Comparison of ENCODE assay signal across 8 cellular contexts in genomic region chr1:44029260-44029910, GRCh38. TPM values are rescaled to one million over a fixed set of nuclear protein-coding genes. Genes with fewer than 3 reads are reported as not detected.
DNase-seq lines count a peak whose midpoint lies in the region; ATAC-seq, FAIRE-seq and TF ChIP-seq lines count a peak whose summit lies in the region.

No MANE protein-coding gene starts in this region.

- H3K27ac ChIP-seq in astrocyte (ENCODE audit: low read depth, low read length) = no peak overlapping the region
- peak overlapping the region; percentile 87 for H3K27ac ChIP-seq in keratinocyte (ENCODE audit: control insufficient read depth, insufficient read depth, low read length)
- H3K27ac ChIP-seq in substantia nigra (ENCODE audit: low read depth, low read length, poor library complexity, severe bottlenecking) = peak overlapping the region; percentile 100

- ATAC-seq in GM21390 (IDR thresholded peaks at IDR 0.05; ENCODE audit: unreplicated experiment) = peak; percentile 25

- H3K27me3 Mint-ChIP-seq in astrocyte (ENCODE audit: low read depth, unreplicated experiment) = peaks cover 5% of the 10 kb centered on the region

- peak overlapping the region; percentile 96 for H3K27ac Mint-ChIP-seq in astrocyte (ENCODE audit: unreplicated experiment)

- H3K4me3 ChIP-seq in astrocyte (ENCODE audit: insufficient read depth, low read depth, low read length) (peak overlapping the region; percentile 77), keratinocyte (ENCODE audit: control insufficient read depth in 2 of 3, extremely low read depth in 1 of 3, insufficient read depth in 2 of 3, low read depth in 1 of 3, low read length in 3 of 3) (peak overlapping the region; percentile 64 to 81 (median 78))

- peak overlapping the region; percentile 82 for H2AFZ ChIP-seq in astrocyte (ENCODE audit: low read depth, low read length)
- peak overlapping the region; percentile 89 for H2AFZ ChIP-seq in keratinocyte (ENCODE audit: control insufficient read depth, low read length)

- peaks cover 2% of the 10 kb centered on the region for H3K9me1 ChIP-seq in keratinocyte (ENCODE audit: control insufficient read depth, extremely low read depth, insufficient read depth, low read length)

- H3K9me3 Mint-ChIP-seq in astrocyte (ENCODE audit: unreplicated experiment) = no peaks in the 10 kb centered on the region

- H3K27me3 ChIP-seq in astrocyte (ENCODE audit: insufficient read depth, low read length) (no peaks in the 10 kb centered on the region), keratinocyte (ENCODE audit: control insufficient read depth, extremely low read depth, insufficient read depth, low read length) (no peaks in the 10 kb centered on the region)

- no peaks in the 10 kb centered on the region for H4K20me1 ChIP-seq in astrocyte (ENCODE audit: insufficient read depth, low read length)
- H4K20me1 ChIP-seq in keratinocyte (ENCODE audit: control insufficient read depth, extremely low read depth, insufficient read depth, low read length) = no peaks in the 10 kb centered on the region

- H3K4me1 ChIP-seq in astrocyte (ENCODE audit: insufficient read depth, low read length) (peaks cover 15% of the 10 kb centered on the region), keratinocyte (ENCODE audit: control insufficient read depth, extremely low read depth, insufficient read depth, low read length) (peaks cover 36% of the 10 kb centered on the region)

- H3K9ac ChIP-seq in astrocyte (ENCODE audit: low read length) (peak overlapping the region; percentile 73), keratinocyte (ENCODE audit: control insufficient read depth, extremely low read depth, insufficient read depth, low read length) (peak overlapping the region; percentile 86)

- H3K9me3 ChIP-seq in astrocyte (ENCODE audit: insufficient read depth, low read depth, low read length) = no peaks in the 10 kb centered on the region
- no peaks in the 10 kb centered on the region for H3K9me3 ChIP-seq in keratinocyte (ENCODE audit: control insufficient read depth, low read depth, low read length)

- TF ChIP-seq CTCF in astrocyte (IDR thresholded peaks at IDR 0.05; ENCODE audit: insufficient read depth, low read depth, low read length) = no peak
- TF ChIP-seq CTCF in keratinocyte (optimal IDR thresholded peaks at IDR 0.05 in 1 of 3, IDR thresholded peaks at IDR 0.05 in 1 of 3, conservative IDR thresholded peaks at IDR 0.05 in 1 of 3; ENCODE audit: extremely low read depth in 1 of 3, insufficient read depth in 2 of 3, low read length in 3 of 3) = no peak

- no peak for FAIRE-seq in astrocyte (lab: Jason Lieb, UNC)
- FAIRE-seq in keratinocyte (lab: Jason Lieb, UNC) = peak; percentile 49

- H3K79me2 ChIP-seq in astrocyte (ENCODE audit: insufficient read depth, low read length) (no peaks in the 10 kb centered on the region), keratinocyte (ENCODE audit: control insufficient read depth, insufficient read depth, low read length) (no peaks in the 10 kb centered on the region)

- H3K36me3 Mint-ChIP-seq in astrocyte (ENCODE audit: low read depth, unreplicated experiment) = peaks cover 12% of the 10 kb centered on the region

- peaks cover 16% of the 10 kb centered on the region for H3K4me1 Mint-ChIP-seq in astrocyte (ENCODE audit: low read depth, unreplicated experiment)

- H3K36me3 ChIP-seq in astrocyte (ENCODE audit: insufficient read depth, low read length) = no peaks in the 10 kb centered on the region
- peaks cover 0 to 7% of the 10 kb centered on the region in 2 experiments for H3K36me3 ChIP-seq in keratinocyte (ENCODE audit: control insufficient read depth in 2 of 2, extremely low read depth in 1 of 2, insufficient read depth in 2 of 2, low read length in 2 of 2)

- H3K4me2 ChIP-seq in astrocyte (ENCODE audit: low read length) (peak overlapping the region; percentile 95), keratinocyte (ENCODE audit: control insufficient read depth, extremely low read depth, insufficient read depth, low read depth, low read length) (peak overlapping the region; percentile 80)

- DNase-seq in DMS79 (lab: John Stamatoyannopoulos, UW) = peak; percentile 49
- peak; percentile 72 for DNase-seq in HuH-7.5 (ENCODE audit: low spot score)
- no peak for DNase-seq in astrocyte (ENCODE audit: low read depth)
- no peak for DNase-seq in keratinocyte (ENCODE audit: low read depth, low spot score)
- peak in 8 of 49 donors; percentile 46 to 70 (median 61) for DNase-seq in substantia nigra (lab: John Stamatoyannopoulos, UW)
- DNase-seq in stimulated activated CD4-positive, alpha-beta T cell treated with anti-CD3 and anti-CD28 coated beads, Interleukin-4, amount 100 ng/mL, for 1 hour = no peak
- no peak for DNase-seq in SKM-1 treated with dmso at 0.1 percent for 144 hours (lab: John Stamatoyannopoulos, UW; ENCODE audit: unreplicated experiment)

- dilution Hi-C loops in keratinocyte (cut with MboI; ENCODE audit: extremely low pct_ligation_motif_present, low sequenced_read_pairs) = no loop called here

- peak overlapping the region; percentile 96 for H3K4me3 Mint-ChIP-seq in astrocyte (ENCODE audit: unreplicated experiment)

RNA-seq across cellular contexts. Expression of gene SLC6A9, which starts 1.9 kb away (rescaled TPM):
- total RNA-seq in astrocyte = 45.2 and 51.4 TPM in 2 replicates
- 4.3 to 7.5 TPM (median 5.3 TPM) in 3 replicates for polyA plus RNA-seq in keratinocyte
- 5.0 TPM for polyA plus RNA-seq in keratinocyte (2011; ENCODE audit: low read depth)
- 3.5 and 4.5 TPM in 2 replicates for polyA plus RNA-seq in keratinocyte (2011; cell fraction: cytosol; rRNA removed)
- polyA plus RNA-seq in keratinocyte (2011; cell fraction: nucleus; rRNA removed) = 12.6 and 13.2 TPM in 2 replicates
- 10.8 and 23.3 TPM in 2 replicates for polyA plus RNA-seq in keratinocyte (2012; ENCODE audit: low replicate concordance)
- polyA minus RNA-seq in keratinocyte = 9.1 to 24.4 TPM (median 10.9 TPM) in 3 replicates
- polyA minus RNA-seq in keratinocyte (2011; cell fraction: cytosol; rRNA and poly(A)+ RNA removed) = 12.3 TPM
- 11.6 TPM in 2 replicates for polyA minus RNA-seq in keratinocyte (2011; cell fraction: nucleus; rRNA and poly(A)+ RNA removed)

RNA-seq across cellular contexts. Expression of gene CCDC24, which starts 38.0 kb away (rescaled TPM):
- total RNA-seq in astrocyte = 4.2 and 4.3 TPM in 2 replicates
- polyA plus RNA-seq in keratinocyte = 5.2 to 6.2 TPM (median 5.2 TPM) in 3 replicates
- 2.0 TPM for polyA plus RNA-seq in keratinocyte (2011; ENCODE audit: low read depth)
- 3.0 and 7.9 TPM in 2 replicates for polyA plus RNA-seq in keratinocyte (2011; cell fraction: cytosol; rRNA removed)
- 13.4 and 19.2 TPM in 2 replicates for polyA plus RNA-seq in keratinocyte (2011; cell fraction: nucleus; rRNA removed)
- 2.3 and 9.6 TPM in 2 replicates for polyA plus RNA-seq in keratinocyte (2012; ENCODE audit: low replicate concordance)
- 1.4 to 3.9 TPM (median 2.9 TPM) in 3 replicates for polyA minus RNA-seq in keratinocyte
- polyA minus RNA-seq in keratinocyte (2011; cell fraction: cytosol; rRNA and poly(A)+ RNA removed) = 7.5 TPM
- polyA minus RNA-seq in keratinocyte (2011; cell fraction: nucleus; rRNA and poly(A)+ RNA removed) = 4.0 and 4.2 TPM in 2 replicates

RNA-seq across cellular contexts. Expression of gene B4GALT2, which starts 50.4 kb away (rescaled TPM):
- total RNA-seq in astrocyte = 56.6 and 56.9 TPM in 2 replicates
- polyA plus RNA-seq in keratinocyte = 39.6 to 60.7 TPM (median 50.4 TPM) in 3 replicates
- 10.2 TPM for polyA plus RNA-seq in keratinocyte (2011; ENCODE audit: low read depth)
- 28.8 and 65.0 TPM in 2 replicates for polyA plus RNA-seq in keratinocyte (2011; cell fraction: cytosol; rRNA removed)
- 25.2 and 34.4 TPM in 2 replicates for polyA plus RNA-seq in keratinocyte (2011; cell fraction: nucleus; rRNA removed)
- polyA plus RNA-seq in keratinocyte (2012; ENCODE audit: low replicate concordance) = 39.3 and 79.8 TPM in 2 replicates
- polyA minus RNA-seq in keratinocyte = 43.2 to 116 TPM (median 55.0 TPM) in 3 replicates
- 108 TPM for polyA minus RNA-seq in keratinocyte (2011; cell fraction: cytosol; rRNA and poly(A)+ RNA removed)
- 21.2 and 21.3 TPM in 2 replicates for polyA minus RNA-seq in keratinocyte (2011; cell fraction: nucleus; rRNA and poly(A)+ RNA removed)

RNA-seq across cellular contexts. Expression of gene ATP6V0B, which starts 54.6 kb away (rescaled TPM):
- 175 and 202 TPM in 2 replicates for total RNA-seq in astrocyte
- 195 to 325 TPM (median 233 TPM) in 3 replicates for polyA plus RNA-seq in keratinocyte
- polyA plus RNA-seq in keratinocyte (2011; ENCODE audit: low read depth) = 37.8 TPM
- 213 and 278 TPM in 2 replicates for polyA plus RNA-seq in keratinocyte (2011; cell fraction: cytosol; rRNA removed)
- 257 and 265 TPM in 2 replicates for polyA plus RNA-seq in keratinocyte (2011; cell fraction: nucleus; rRNA removed)
- 176 and 266 TPM in 2 replicates for polyA plus RNA-seq in keratinocyte (2012; ENCODE audit: low replicate concordance)
- polyA minus RNA-seq in keratinocyte = 176 to 259 TPM (median 180 TPM) in 3 replicates
- 211 TPM for polyA minus RNA-seq in keratinocyte (2011; cell fraction: cytosol; rRNA and poly(A)+ RNA removed)
- polyA minus RNA-seq in keratinocyte (2011; cell fraction: nucleus; rRNA and poly(A)+ RNA removed) = 69.2 and 72.5 TPM in 2 replicates

RNA-seq across cellular contexts. Expression of gene DPH2, which starts 59.6 kb away (rescaled TPM):
- total RNA-seq in astrocyte = 26.9 and 31.6 TPM in 2 replicates
- polyA plus RNA-seq in keratinocyte = 30.3 to 35.1 TPM (median 33.5 TPM) in 3 replicates
- 20.3 TPM for polyA plus RNA-seq in keratinocyte (2011; ENCODE audit: low read depth)
- 20.0 and 29.5 TPM in 2 replicates for polyA plus RNA-seq in keratinocyte (2011; cell fraction: cytosol; rRNA removed)
- polyA plus RNA-seq in keratinocyte (2011; cell fraction: nucleus; rRNA removed) = 72.0 and 76.9 TPM in 2 replicates
- 25.8 and 25.9 TPM in 2 replicates for polyA plus RNA-seq in keratinocyte (2012; ENCODE audit: low replicate concordance)
- 29.9 to 66.6 TPM (median 33.9 TPM) in 3 replicates for polyA minus RNA-seq in keratinocyte
- polyA minus RNA-seq in keratinocyte (2011; cell fraction: cytosol; rRNA and poly(A)+ RNA removed) = 35.1 TPM
- polyA minus RNA-seq in keratinocyte (2011; cell fraction: nucleus; rRNA and poly(A)+ RNA removed) = 19.2 and 21.3 TPM in 2 replicates

Comparison
In these comparisons a context has a peak if more than half of its experiments do, and no peak if none do; other contexts are left out.
1. DNase-seq: peak in DMS79 (single experiment) and HuH-7.5 (single experiment); none in astrocyte (single experiment), keratinocyte (single experiment), stimulated activated CD4-positive, alpha-beta T cell treated with anti-CD3 and anti-CD28 coated beads, Interleukin-4, amount 100 ng/mL, for 1 hour (single experiment) and SKM-1 treated with dmso at 0.1 percent for 144 hours (single experiment).